Comparison of ENCODE assay signal across 1 cellular context in genomic region chr16:19911204-19911603, GRCh38.
TF ChIP-seq lines count a peak whose summit lies in the region.

No MANE protein-coding gene starts in this region.

TF ChIP-seq in GM23338, 12 proteins besides CTCF, POLR2A, EP300 and RAD21 (continued from another document):
- TF ChIP-seq ZNF462 (CRISPR knock-in tag; IDR thresholded peaks at IDR 0.05) = no peak
- TF ChIP-seq NANOG (IDR thresholded peaks at IDR 0.05; ENCODE audit: borderline replicate concordance) = no peak
- TF ChIP-seq CREB1 (CRISPR knock-in tag; IDR thresholded peaks at IDR 0.05; ENCODE audit: low read depth) = no peak
- TF ChIP-seq, protein P1, sequence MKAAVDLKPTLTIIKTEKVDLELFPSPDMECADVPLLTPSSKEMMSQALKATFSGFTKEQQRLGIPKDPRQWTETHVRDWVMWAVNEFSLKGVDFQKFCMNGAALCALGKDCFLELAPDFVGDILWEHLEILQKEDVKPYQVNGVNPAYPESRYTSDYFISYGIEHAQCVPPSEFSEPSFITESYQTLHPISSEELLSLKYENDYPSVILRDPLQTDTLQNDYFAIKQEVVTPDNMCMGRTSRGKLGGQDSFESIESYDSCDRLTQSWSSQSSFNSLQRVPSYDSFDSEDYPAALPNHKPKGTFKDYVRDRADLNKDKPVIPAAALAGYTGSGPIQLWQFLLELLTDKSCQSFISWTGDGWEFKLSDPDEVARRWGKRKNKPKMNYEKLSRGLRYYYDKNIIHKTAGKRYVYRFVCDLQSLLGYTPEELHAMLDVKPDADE (IDR thresholded peaks at IDR 0.05) = no peak
